10 cellular contexts compared by ENCODE assay signal in the genomic region with DNA sequence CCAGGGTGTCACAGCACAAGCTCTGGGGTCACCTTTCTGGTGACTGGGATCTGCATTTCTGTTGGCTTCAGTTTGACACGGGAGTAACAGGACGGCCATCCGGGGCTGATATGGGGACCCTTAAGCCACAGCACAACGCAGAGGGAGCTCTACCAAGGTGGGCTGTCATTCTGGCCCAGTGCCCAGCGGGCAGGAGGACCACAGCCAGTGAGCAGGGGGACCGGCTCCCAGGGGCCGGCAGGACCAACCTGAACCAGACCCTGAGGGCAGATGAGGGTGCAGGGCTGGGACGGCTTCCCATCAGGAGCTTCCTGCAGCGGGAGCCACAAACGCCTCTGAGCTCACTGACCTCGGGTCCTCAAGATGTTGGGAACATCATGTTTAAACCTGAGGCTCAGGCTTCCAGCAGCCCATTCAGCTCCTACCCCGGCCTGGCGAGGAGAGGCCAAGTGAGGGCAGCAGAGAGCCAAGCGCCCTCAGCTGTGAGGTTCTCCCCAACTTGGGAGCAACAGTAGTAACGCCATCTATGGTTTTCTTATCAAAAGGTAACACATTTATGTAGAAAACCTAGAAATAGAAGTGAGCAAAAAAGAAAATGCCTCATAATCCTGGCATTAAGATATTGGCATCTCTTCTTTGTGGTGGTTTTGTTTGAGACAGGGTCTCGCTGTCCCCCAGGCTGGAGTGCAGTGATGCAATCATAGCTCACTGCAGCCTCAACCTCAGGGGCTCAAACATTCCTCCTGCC. TPM values are rescaled to one million over a fixed set of nuclear protein-coding genes. Genes with fewer than 3 reads are reported as not detected.
DNase-seq lines count a peak whose midpoint lies in the region; ATAC-seq, FAIRE-seq and TF ChIP-seq lines count a peak whose summit lies in the region.
"Had no signal": no experiment of that assay in that cellular context is flagged by ENCODE, and none has a peak within 500 bp of the region (broad histone marks: within the 10 kb centered on the region; RNA-seq: fewer than 3 reads in every experiment).

No MANE protein-coding gene starts in this region.

- H3K4me1 ChIP-seq in H1 (replicated peaks in 1 of 4; ENCODE audit: control insufficient read depth in 3 of 4, insufficient read depth in 4 of 4, low read length in 3 of 4) = no peaks in the 10 kb centered on the region; a peak in 1 of 7 replicates

- peaks cover 0 to 5% (median 0%) of the 10 kb centered on the region in 3 donors for H3K4me1 Mint-ChIP-seq in naive B cell

- H2AK5ac ChIP-seq in H1 (ENCODE audit: low read depth, low read length) = no peak overlapping the region

- no peak overlapping the region for H4K91ac ChIP-seq in H1 (replicated peaks; ENCODE audit: insufficient read length, low read length)

- H4K8ac ChIP-seq in H1 (ENCODE audit: extremely low read depth, insufficient read depth, low read length) = no peak overlapping the region

- POLR2A ChIA-PET in H1 (lab: Charles Lee; ENCODE audit: partially characterized antibody) = interaction anchor here (0.6 to 1.6 kb wide), 7 partner anchors 9 to 28 kb away, joined by 4 to 8 read pairs (median 4); no protein-coding TSS in a partner anchor

- no peak overlapping the region for H3K9ac ChIP-seq in H1 (replicated peaks in 1 of 4; ENCODE audit: extremely low read depth in 1 of 4, low read depth in 3 of 4, low read length in 3 of 4)
- H3K9ac ChIP-seq: BLaER1 had no signal

- no peak overlapping the region for H2BK120ac ChIP-seq in H1 (replicated peaks; ENCODE audit: low read depth, low read length)

- no peak overlapping the region; the same call in 1 of the 2 replicates for H3K18ac ChIP-seq in H1 (ENCODE audit: extremely low read depth, low read length)

- H2AFZ ChIP-seq in H1 (ENCODE audit: low read length) = no peak overlapping the region

- 62% methylated on average over 16 of the region's 16 CpGs; no CpG with 5 or more reads in 1 of the 2 experiments for whole genome bisulfite sequencing in H1 (ENCODE audit: extremely low coverage in 1 of 2, insufficient coverage in 1 of 2, insufficient read length in 1 of 2, insufficient replicate concordance in 2 of 2, low coverage in 1 of 2, low lambda C conversion rate in 2 of 2, missing lambda C conversion rate in 1 of 2), 2 experiments

- H3K79me1 ChIP-seq in H1 (ENCODE audit: low read depth, low read length) = no peaks in the 10 kb centered on the region; the same call in 1 of the 2 replicates

- H4K5ac ChIP-seq in H1 (ENCODE audit: insufficient read length, low read depth, low read length) = no peak overlapping the region

- H3K23ac ChIP-seq in H1 (ENCODE audit: insufficient read length) = no peak overlapping the region

- H2BK5ac ChIP-seq in H1 (ENCODE audit: low read depth, low read length) = no peak overlapping the region

- H3K56ac ChIP-seq in H1 (replicated peaks; ENCODE audit: insufficient read length, low read depth, low read length) = no peak overlapping the region

- no peaks in the 10 kb centered on the region for H3K23me2 ChIP-seq in H1 (ENCODE audit: low read depth, low read length)

- H3K9me3 ChIP-seq in H1 (ENCODE audit: insufficient read depth in 2 of 2, low read depth in 1 of 2, low read length in 1 of 2) = no peaks in the 10 kb centered on the region
- H3K9me3 ChIP-seq: BLaER1 had no signal

- peak; percentile 94 to 96 (median 95) for TF ChIP-seq CTCF in H1 (IDR thresholded peaks at IDR 0.05; ENCODE audit: control extremely low read depth in 1 of 3, insufficient read depth in 1 of 3, low read depth in 1 of 3, low read length in 3 of 3)

- no peak for TF ChIP-seq EP300 in H1 (IDR thresholded peaks at IDR 0.05; ENCODE audit: borderline replicate concordance in 1 of 2, low read depth in 2 of 2, low read length in 2 of 2)

- no peaks in the 10 kb centered on the region for H3K36me3 Mint-ChIP-seq in naive B cell
- H3K36me3 Mint-ChIP-seq: activated naive CD4-positive, alpha-beta T cell treated with anti-CD3 and anti-CD28 coated beads, Interleukin-2, amount 50 U/mL, for 72 hours had no signal

- H4K20me1 ChIP-seq in H1 (replicated peaks in 1 of 2; ENCODE audit: control insufficient read depth in 1 of 2, insufficient read depth in 2 of 2, low read length in 2 of 2) = no peaks in the 10 kb centered on the region

- H3K27me3 Mint-ChIP-seq in naive B cell = peaks cover 0 to 6% (median 0%) of the 10 kb centered on the region in 3 donors

- H2BK15ac ChIP-seq in H1 (ENCODE audit: low read length) = no peak overlapping the region

- H3K4me3 ChIP-seq in H1 (ENCODE audit: extremely low read depth in 1 of 4, insufficient read depth in 2 of 4, low read depth in 3 of 4, low read length in 4 of 4) = no peak overlapping the region
- H3K4me3 ChIP-seq: BLaER1 had no signal

- H3K14ac ChIP-seq in H1 (ENCODE audit: insufficient read length) = no peak overlapping the region

- TF ChIP-seq POLR2A in H1 (IDR thresholded peaks at IDR 0.05; ENCODE audit: control extremely low read depth in 1 of 2, low read depth in 2 of 2, low read length in 2 of 2) = no peak

- H3K27me3 ChIP-seq in H1 (replicated peaks in 1 of 4; ENCODE audit: control insufficient read depth in 3 of 4, extremely low read depth in 1 of 4, insufficient read depth in 3 of 4, low read length in 3 of 4) = no peaks in the 10 kb centered on the region
- H3K27me3 ChIP-seq: BLaER1 had no signal

- peak; percentile 82 to 95 for ATAC-seq in naive B cell (ENCODE audit: low read depth in 2 of 2)
- ATAC-seq in GM21526 (IDR thresholded peaks at IDR 0.05; ENCODE audit: low FRiP score, unreplicated experiment) = no peak
- no peak for ATAC-seq in GM19463 (IDR thresholded peaks at IDR 0.05; ENCODE audit: unreplicated experiment)

- FAIRE-seq in H1 (lab: Jason Lieb, UNC) = peak; percentile 97

- no peak overlapping the region for H3K4ac ChIP-seq in H1 (replicated peaks; ENCODE audit: insufficient read length, low read depth, low read length)

- no peak overlapping the region for H3K27ac ChIP-seq in H1 (ENCODE audit: low read depth, low read length)
- H3K27ac ChIP-seq: BLaER1 had no signal

- CTCF ChIA-PET in H1 (lab: Charles Lee; ENCODE audit: partially characterized antibody) = interaction anchor here (0.6 to 6.7 kb wide), 53 partner anchors 10 to 536 kb away, joined by 3 to 77 read pairs (median 3); a partner anchor contains a TSS

- no peaks in the 10 kb centered on the region for H3K9me3 Mint-ChIP-seq in naive B cell
- H3K9me3 Mint-ChIP-seq: activated naive CD4-positive, alpha-beta T cell treated with anti-CD3 and anti-CD28 coated beads, Interleukin-2, amount 50 U/mL, for 72 hours had no signal

- H3K4me3 Mint-ChIP-seq in naive B cell = no peak overlapping the region

- DNase-seq in DMS153 treated with DMSO at 0.1 percent for 48 hours (lab: John Stamatoyannopoulos, UW; ENCODE audit: unreplicated experiment) (peak; percentile 2), DMS153 (lab: John Stamatoyannopoulos, UW) (no peak), LoVo (ENCODE audit: low spot score) (peak; percentile 20), H1 (ENCODE audit: low read depth in 1 of 2, low spot score in 2 of 2) (peak; percentile 59 to 86), naive B cell (peak; percentile 41)
- DNase-seq in activated CD4-positive, alpha-beta T cell treated with anti-CD3 and anti-CD28 coated beads for 4 hours = peak; percentile 42 to 49

- no peak overlapping the region for H2BK20ac ChIP-seq in H1 (ENCODE audit: low read length)

- no peak overlapping the region for H3K4me2 ChIP-seq in H1 (ENCODE audit: insufficient read depth in 1 of 2, low read depth in 2 of 2, low read length in 2 of 2)
- H3K4me2 ChIP-seq: BLaER1 had no signal

- H2BK12ac ChIP-seq in H1 (ENCODE audit: low read depth, low read length) = no peak overlapping the region

- peak; percentile 68 to 72 for TF ChIP-seq RAD21 in H1 (IDR thresholded peaks at IDR 0.05 in 1 of 2, conservative IDR thresholded peaks at IDR 0.05 in 1 of 2; ENCODE audit: low read depth in 2 of 2, low read length in 2 of 2)

- no peak overlapping the region for H3K27ac Mint-ChIP-seq in naive B cell
- H3K27ac Mint-ChIP-seq: activated naive CD4-positive, alpha-beta T cell treated with anti-CD3 and anti-CD28 coated beads, Interleukin-2, amount 50 U/mL, for 72 hours had no signal

- H3K79me2 ChIP-seq in H1 (ENCODE audit: control insufficient read depth in 1 of 2, insufficient read depth in 2 of 2, low read length in 2 of 2) = no peaks in the 10 kb centered on the region

- peaks cover 4 to 17% (median 10%) of the 10 kb centered on the region in 4 experiments; a peak in 4 of 8 replicates for H3K36me3 ChIP-seq in H1 (ENCODE audit: control insufficient read depth in 2 of 4, insufficient read depth in 4 of 4, low read length in 3 of 4)

TF ChIP-seq in H1, 55 proteins besides CTCF, POLR2A, EP300 and RAD21 (continues in another document):
- TF ChIP-seq TBP (IDR thresholded peaks at IDR 0.05; ENCODE audit: low read depth, low read length) (peak; percentile 22; the same call in 1 of the 2 replicates), CEBPB (IDR thresholded peaks at IDR 0.05; ENCODE audit: low read depth, low read length) (peak; percentile 71; the same call in 1 of the 2 replicates)

RNA-seq across cellular contexts. Expression of a gene that starts 26.8 kb away (rescaled TPM):
- 27.1 and 27.9 TPM in 2 replicates for total RNA-seq in H1 (2021; fragmentation: NEBNext Ultra II Directional; extraction: Animal tissue kit (Norgen Biotek cat#: 25700))
- polyA plus RNA-seq in H1 (2011; rRNA removed) = 8.2 and 14.2 TPM in 2 replicates
- polyA plus RNA-seq in H1 (2011; cell fraction: cytosol; rRNA removed) = 4.4 TPM
- polyA plus RNA-seq in H1 (2011; cell fraction: nucleus; rRNA removed) = 24.5 TPM
- 11.3 to 20.5 TPM (median 17.5 TPM) in 4 replicates for polyA plus RNA-seq in H1 (2012, experiment 1 of 2)
- 17.2 TPM for polyA plus RNA-seq in H1 (2012, experiment 2 of 2)
- 24.4 TPM for polyA plus RNA-seq in H1 (2013, experiment 1 of 2)
- 26.3 TPM for polyA plus RNA-seq in H1 (2013, experiment 2 of 2)
- polyA minus RNA-seq in H1 (2011; rRNA and poly(A)+ RNA removed) = 6.7 and 6.9 TPM in 2 replicates
- 12.9 TPM for polyA minus RNA-seq in H1 (2011; cell fraction: cytosol; rRNA and poly(A)+ RNA removed)
- 20.1 TPM for polyA minus RNA-seq in H1 (2011; cell fraction: nucleus; rRNA and poly(A)+ RNA removed)
- polyA plus RNA-seq in naive B cell (ENCODE audit: low read depth in 6 of 6) = 1 to 10 TPM in 4 of 6 donors, under 1 TPM in 2; 0.89 to 3.5 (median 1.2) TPM

RNA-seq across cellular contexts. Expression of a gene that starts 36.0 kb away (rescaled TPM):
- total RNA-seq in H1 (2021; fragmentation: NEBNext Ultra II Directional; extraction: Animal tissue kit (Norgen Biotek cat#: 25700)) = 24.1 and 24.8 TPM in 2 replicates
- polyA plus RNA-seq in H1 (2011; rRNA removed) = 20.6 and 28.8 TPM in 2 replicates
- 18.1 TPM for polyA plus RNA-seq in H1 (2011; cell fraction: cytosol; rRNA removed)
- 46.9 TPM for polyA plus RNA-seq in H1 (2011; cell fraction: nucleus; rRNA removed)
- polyA plus RNA-seq in H1 (2012, experiment 1 of 2) = 20.8 to 23.7 TPM (median 22.1 TPM) in 4 replicates
- 14.9 TPM for polyA plus RNA-seq in H1 (2012, experiment 2 of 2)
- polyA plus RNA-seq in H1 (2013, experiment 1 of 2) = 6.2 TPM
- 5.9 TPM for polyA plus RNA-seq in H1 (2013, experiment 2 of 2)
- polyA minus RNA-seq in H1 (2011; rRNA and poly(A)+ RNA removed) = 23.1 and 25.3 TPM in 2 replicates
- polyA minus RNA-seq in H1 (2011; cell fraction: cytosol; rRNA and poly(A)+ RNA removed) = 17.4 TPM
- polyA minus RNA-seq in H1 (2011; cell fraction: nucleus; rRNA and poly(A)+ RNA removed) = 26.4 TPM
- polyA plus RNA-seq in naive B cell (ENCODE audit: low read depth in 6 of 6) = 100 to 1,000 TPM in 1 of 6 donors, 10 to 100 TPM in 5; 29.6 to 105 (median 58.0) TPM

Comparison
In these comparisons a context has a peak if more than half of its experiments do, and no peak if none do; other contexts are left out.
1. ATAC-seq: peak in naive B cell (2 of 2); none in GM21526 (single experiment) and GM19463 (single experiment).